35 cellular contexts compared by ENCODE assay signal in genomic region chr11:40132881-40133280, GRCh38.
"Had no signal": no experiment of that assay in that cellular context is flagged by ENCODE, and none has a peak within 500 bp of the region (broad histone marks: within the 10 kb centered on the region; RNA-seq: fewer than 3 reads in every experiment).

No MANE protein-coding gene starts in this region.

- DNase-seq: activated B cell treated with CpG ODN at 0.5 μM for 24 hours; activated CD4-positive, alpha-beta memory T cell treated with anti-CD3 and anti-CD28 coated beads for 36 hours; activated CD4-positive, alpha-beta T cell treated with anti-CD3 and anti-CD28 coated beads for 4 hours; activated CD4-positive, alpha-beta T cell treated with anti-CD3 and anti-CD28 coated beads, Interleukin-2, amount 10 ng/mL, durations not matched to agents 24 days and 14 days; activated CD4-positive, alpha-beta T cell treated with anti-CD3 and anti-CD28 coated beads, Interleukin-2, amount 50 U/mL, for 1 hour; activated CD4-positive, alpha-beta T cell treated with anti-CD3 and anti-CD28 coated beads, Interleukin-2, amount 50 U/mL, for 4 hours; activated CD4-positive, CD25-positive, alpha-beta regulatory T cell treated with anti-CD3 and anti-CD28 coated beads, Interleukin-2, amount 50 U/mL, for 72 hours; activated CD8-positive, alpha-beta memory T cell treated with anti-CD3 and anti-CD28 coated beads, Interleukin-2, amount 50 U/mL, for 4 hours; activated CD8-positive, alpha-beta T cell treated with anti-CD3 and anti-CD28 coated beads for 36 hours; activated effector memory CD4-positive, alpha-beta T cell treated with anti-CD3 and anti-CD28 coated beads, Interleukin-2, amount 50 U/mL, for 16 hours; activated gamma-delta T cell treated with Interleukin-2 at 50 U/mL for 16 hours; activated naive CD4-positive, alpha-beta T cell; activated naive CD4-positive, alpha-beta T cell treated with anti-CD3 and anti-CD28 coated beads for 36 hours; activated naive CD4-positive, alpha-beta T cell treated with anti-CD3 and anti-CD28 coated beads, Interleukin-2, amount 50 U/mL, for 16 hours; activated naive CD8-positive, alpha-beta T cell treated with anti-CD3 and anti-CD28 coated beads for 36 hours; activated T-cell treated with anti-CD3 and anti-CD28 coated beads for 4 hours; activated T-cell treated with anti-CD3 and anti-CD28 coated beads, Interleukin-2, amount 50 U/mL, for 1 hour; activated T-cell treated with anti-CD3 and anti-CD28 coated beads, Interleukin-2, amount 50 U/mL, for 4 hours; activated T-cell treated with anti-CD3 and anti-CD28 coated beads, Interleukin-2, amount 50 U/mL, for 72 hours; adrenal gland; amniotic stem cell; aorta; body of pancreas; brain microvascular endothelial cell; central memory CD4-positive, alpha-beta T cell; T-helper 2 cell; T-helper 9 cell had no signal

- H3K9me3 ChIP-seq: adrenal gland, body of pancreas, breast epithelium had no signal

- H3K4me1 Mint-ChIP-seq: activated B cell treated with CpG ODN at 0.5 μM for 24 hours; activated CD4-positive, alpha-beta T cell treated with anti-CD3 and anti-CD28 coated beads, Interleukin-2, amount 10 ng/mL, durations not matched to agents 24 days and 14 days; activated naive CD8-positive, alpha-beta T cell treated with anti-CD3 and anti-CD28 coated beads for 36 hours; activated T-helper 17 cell treated with anti-CD3 and anti-CD28 coated beads, Interleukin-2, amount 50 U/mL, for 72 hours had no signal

- H3K27me3 ChIP-seq: adrenal gland, body of pancreas, brain microvascular endothelial cell, breast epithelium had no signal

- H3K36me3 Mint-ChIP-seq: activated CD4-positive, alpha-beta memory T cell treated with anti-CD3 and anti-CD28 coated beads for 36 hours; activated naive CD4-positive, alpha-beta T cell treated with anti-CD3 and anti-CD28 coated beads, Interleukin-2, amount 50 U/mL, for 72 hours; activated naive CD8-positive, alpha-beta T cell treated with anti-CD3 and anti-CD28 coated beads for 36 hours had no signal

- H3K36me3 ChIP-seq: adrenal gland, brain microvascular endothelial cell, breast epithelium had no signal

- FAIRE-seq: TTC549 had no signal

- H3K27me3 Mint-ChIP-seq: activated B cell treated with CpG ODN at 0.5 μM for 24 hours; activated CD4-positive, alpha-beta memory T cell treated with anti-CD3 and anti-CD28 coated beads for 36 hours; activated CD4-positive, alpha-beta T cell treated with anti-CD3 and anti-CD28 coated beads, Interleukin-2, amount 10 ng/mL, durations not matched to agents 24 days and 14 days; activated CD8-positive, alpha-beta T cell treated with anti-CD3 and anti-CD28 coated beads for 36 hours; activated naive CD8-positive, alpha-beta T cell treated with anti-CD3 and anti-CD28 coated beads for 36 hours; activated T-helper 17 cell treated with anti-CD3 and anti-CD28 coated beads, Interleukin-2, amount 50 U/mL, for 72 hours had no signal

- H3K4me1 ChIP-seq: adrenal gland, body of pancreas, breast epithelium had no signal

- H3K27ac ChIP-seq: adrenal gland, body of pancreas, brain microvascular endothelial cell, breast epithelium, VCaP had no signal

- H3K27ac Mint-ChIP-seq: activated B cell treated with CpG ODN at 0.5 μM for 24 hours; activated CD4-positive, alpha-beta memory T cell treated with anti-CD3 and anti-CD28 coated beads for 36 hours; activated CD4-positive, alpha-beta T cell treated with anti-CD3 and anti-CD28 coated beads, Interleukin-2, amount 10 ng/mL, durations not matched to agents 24 days and 14 days; activated CD8-positive, alpha-beta T cell treated with anti-CD3 and anti-CD28 coated beads for 36 hours; activated naive CD4-positive, alpha-beta T cell treated with anti-CD3 and anti-CD28 coated beads for 36 hours; activated naive CD4-positive, alpha-beta T cell treated with anti-CD3 and anti-CD28 coated beads, Interleukin-2, amount 50 U/mL, for 72 hours; activated naive CD8-positive, alpha-beta T cell treated with anti-CD3 and anti-CD28 coated beads for 36 hours; activated T-cell treated with anti-CD3 and anti-CD28 coated beads, Interleukin-2, amount 50 U/mL, for 72 hours; activated T-helper 1 cell treated with anti-CD3 and anti-CD28 coated beads, Interleukin-12 subunit alpha, Interleukin-12 subunit beta, Interleukin-2, Interleukin-4 antibody, amounts not matched to agents 30 ng/mL and 10 ng/mL and 1 ng/mL, durations not matched to agents 14 hours and 24 hours and 36 hours; activated T-helper 17 cell treated with anti-CD3 and anti-CD28 coated beads, Interleukin-2, amount 50 U/mL, for 72 hours; T-helper 1 cell treated with Interleukin-12 subunit alpha and Interleukin-12 subunit beta and Interleukin-4 antibody, amounts not matched to agents 30 μg/mL and 1 μg/mL, for 36 hours; T-helper 2 cell treated with Interferon-gamma antibody and Interleukin-4, amounts not matched to agents 5 μg/mL and 100 μg/mL, for 36 hours had no signal

- H3K4me3 Mint-ChIP-seq: activated B cell treated with CpG ODN at 0.5 μM for 24 hours; activated CD4-positive, alpha-beta memory T cell treated with anti-CD3 and anti-CD28 coated beads for 36 hours; activated CD4-positive, alpha-beta T cell treated with anti-CD3 and anti-CD28 coated beads, Interleukin-2, amount 10 ng/mL, durations not matched to agents 24 days and 14 days; activated CD8-positive, alpha-beta T cell treated with anti-CD3 and anti-CD28 coated beads for 36 hours; activated naive CD4-positive, alpha-beta T cell treated with anti-CD3 and anti-CD28 coated beads for 36 hours; activated naive CD8-positive, alpha-beta T cell treated with anti-CD3 and anti-CD28 coated beads for 36 hours; activated T-cell treated with anti-CD3 and anti-CD28 coated beads, Interleukin-2, amount 50 U/mL, for 4 hours; activated T-cell treated with anti-CD3 and anti-CD28 coated beads, Interleukin-2, amount 50 U/mL, for 72 hours; activated T-helper 1 cell treated with anti-CD3 and anti-CD28 coated beads, Interleukin-12 subunit alpha, Interleukin-12 subunit beta, Interleukin-2, Interleukin-4 antibody, amounts not matched to agents 30 ng/mL and 10 ng/mL and 1 ng/mL, durations not matched to agents 14 hours and 24 hours and 36 hours; activated T-helper 17 cell treated with anti-CD3 and anti-CD28 coated beads, Interleukin-2, amount 50 U/mL, for 72 hours; T-helper 1 cell treated with Interleukin-12 subunit alpha and Interleukin-12 subunit beta and Interleukin-4 antibody, amounts not matched to agents 30 μg/mL and 1 μg/mL, for 36 hours; T-helper 2 cell treated with Interferon-gamma antibody and Interleukin-4, amounts not matched to agents 5 μg/mL and 100 μg/mL, for 36 hours had no signal

- H3K4me3 ChIP-seq: adrenal gland, body of pancreas, breast epithelium had no signal

- H3K9me3 Mint-ChIP-seq: activated B cell treated with CpG ODN at 0.5 μM for 24 hours; activated CD4-positive, alpha-beta T cell treated with anti-CD3 and anti-CD28 coated beads, Interleukin-2, amount 10 ng/mL, durations not matched to agents 24 days and 14 days had no signal
